Comparison of ENCODE assay signal across 8 cellular contexts in the genomic region with DNA sequence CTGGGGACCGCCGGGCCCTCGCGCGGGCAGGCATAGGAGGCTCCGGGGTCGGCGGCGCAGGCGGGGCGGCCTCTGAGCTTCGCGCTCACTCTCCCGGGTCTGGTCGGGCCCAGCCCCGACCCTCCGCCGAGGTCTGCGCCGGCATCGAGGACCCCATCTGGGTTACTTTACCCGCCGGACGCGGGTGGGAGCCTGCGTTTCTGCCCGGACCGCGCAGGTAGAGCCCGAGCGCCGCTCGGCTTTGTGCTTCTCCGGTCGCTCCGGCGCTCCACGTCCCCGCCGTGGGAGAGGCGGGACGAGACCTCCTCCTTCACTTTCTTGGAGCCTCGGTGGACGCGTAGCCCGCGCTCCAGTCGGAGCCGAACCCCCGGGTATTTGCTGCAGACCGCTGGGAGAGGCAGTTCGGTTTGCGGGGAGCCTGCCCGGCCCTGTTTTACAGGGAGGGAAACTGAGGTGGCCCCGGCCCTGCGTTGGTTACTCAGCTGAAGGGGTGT.
DNase-seq lines count a peak whose midpoint lies in the region; TF ChIP-seq lines count a peak whose summit lies in the region.

No MANE protein-coding gene starts in this region.

- H3K27me3 ChIP-seq in fibroblast of lung (ENCODE audit: control insufficient read depth, insufficient read depth, low read length) (no peaks in the 10 kb centered on the region), trophoblast cell (ENCODE audit: insufficient read depth, low read length) (peaks cover 51% of the 10 kb centered on the region)

- H4K20me1 ChIP-seq in fibroblast of lung (ENCODE audit: control insufficient read depth, extremely low read depth, insufficient read depth, low read length), result no peaks in the 10 kb centered on the region

- POLR2A ChIA-PET in HEK293T (lab: Yijun Ruan, JAX), result no interaction called here

- H2BK5ac ChIP-seq in trophoblast cell (ENCODE audit: low read depth, low read length, poor library complexity), result no peak overlapping the region

- H2AK5ac ChIP-seq in trophoblast cell (ENCODE audit: low read length), result no peak overlapping the region

- peak; percentile 46 for DNase-seq in EH (ENCODE audit: low read depth)
- DNase-seq in SK-N-MC (ENCODE audit: low read depth, low spot score), result no peak
- DNase-seq in fibroblast of lung (ENCODE audit: low read depth in 2 of 2), result no peak
- peak in 1 of 2 donors; percentile 13 for DNase-seq in trophoblast cell
- no peak for DNase-seq in HT-29 (ENCODE audit: low spot score)
- no peak for DNase-seq in KBM-7
- DNase-seq in HEK293T (ENCODE audit: extremely low spot score), result no peak
- DNase-seq in putamen (ENCODE audit: low spot score), result no peak

- no peaks in the 10 kb centered on the region for H3K36me3 ChIP-seq in SK-N-MC (ENCODE audit: insufficient read depth, low read length)
- H3K36me3 ChIP-seq in fibroblast of lung (ENCODE audit: control insufficient read depth, insufficient read depth, low read length), result no peaks in the 10 kb centered on the region
- no peaks in the 10 kb centered on the region for H3K36me3 ChIP-seq in trophoblast cell (ENCODE audit: control insufficient read depth in 1 of 2, insufficient read depth in 2 of 2, low read length in 2 of 2)

- no peak overlapping the region for H3K14ac ChIP-seq in trophoblast cell (ENCODE audit: low read length)

- H2BK120ac ChIP-seq in trophoblast cell (ENCODE audit: insufficient read depth, low read length, poor library complexity), result no peak overlapping the region

- no peak overlapping the region for H3K18ac ChIP-seq in trophoblast cell (ENCODE audit: low read length)

- H2AFZ ChIP-seq in fibroblast of lung (ENCODE audit: low read length), result no peak overlapping the region
- peak overlapping the region; percentile 27 for H2AFZ ChIP-seq in trophoblast cell (ENCODE audit: insufficient read depth, low read length, poor library complexity)

- H3K9ac ChIP-seq in SK-N-MC (ENCODE audit: insufficient read length) (no peak overlapping the region), fibroblast of lung (ENCODE audit: insufficient read depth, low read length) (peak overlapping the region; percentile 51), trophoblast cell (ENCODE audit: low read length) (no peak overlapping the region)

- in situ Hi-C loops in KBM-7 (cut with MboI; ENCODE audit: low pct_unique_long_range_greater_than_20kb, low sequenced_read_pairs), result no loop called here

- no peak overlapping the region for H3K27ac ChIP-seq in SK-N-MC
- H3K27ac ChIP-seq in fibroblast of lung (ENCODE audit: insufficient read depth, low read length), result peak overlapping the region; percentile 53
- H3K27ac ChIP-seq in trophoblast cell (ENCODE audit: low read depth, low read length), result no peak overlapping the region

- no CpG with 5 or more reads among the region's 56 CpGs for WGBS in trophoblast cell (ENCODE audit: extremely low coverage, insufficient coverage, insufficient read length)

- H3K4me2 ChIP-seq in fibroblast of lung (ENCODE audit: extremely low read depth, insufficient read depth, low read length) (peak overlapping the region; percentile 84), trophoblast cell (ENCODE audit: low read length) (peak overlapping the region; percentile 79)

- H4K12ac ChIP-seq in trophoblast cell (ENCODE audit: low read depth, low read length), result no peak overlapping the region

- H3K79me1 ChIP-seq in trophoblast cell (ENCODE audit: low read length), result no peaks in the 10 kb centered on the region

- peaks cover 64% of the 10 kb centered on the region for H3K79me2 ChIP-seq in fibroblast of lung (ENCODE audit: control insufficient read depth, insufficient read depth, low read length)
- H3K79me2 ChIP-seq in trophoblast cell (ENCODE audit: control insufficient read depth, insufficient read depth, low read length, poor library complexity), result no peaks in the 10 kb centered on the region

- H3K4ac ChIP-seq in trophoblast cell (ENCODE audit: low read depth, low read length), result no peak overlapping the region

- CTCF ChIA-PET in HEK293T (lab: Yijun Ruan, JAX), result no interaction called here

- H3K9me3 ChIP-seq in SK-N-MC (ENCODE audit: low read depth, low read length) (no peaks in the 10 kb centered on the region), fibroblast of lung (ENCODE audit: control insufficient read depth, insufficient read depth, low read depth, low read length) (no peaks in the 10 kb centered on the region), trophoblast cell (ENCODE audit: insufficient read depth, low read depth, low read length) (peaks cover 8% of the 10 kb centered on the region)

- H3K23ac ChIP-seq in trophoblast cell (ENCODE audit: low read length), result no peak overlapping the region

- TF ChIP-seq CTCF in fibroblast of lung (conservative IDR thresholded peaks at IDR 0.05 in 1 of 2, IDR thresholded peaks at IDR 0.05 in 1 of 2; ENCODE audit: low read depth in 1 of 2, low read length in 2 of 2), result no peak

- H3K4me3 ChIP-seq in SK-N-MC (peak overlapping the region; percentile 66), fibroblast of lung (replicated peaks in 1 of 4; ENCODE audit: control extremely low read depth in 1 of 4, insufficient read depth in 1 of 4, low read depth in 3 of 4, low read length in 4 of 4) (peak overlapping the region; percentile 60 to 77 (median 69)), trophoblast cell (ENCODE audit: low read depth, low read length) (peak overlapping the region; percentile 52)

- no peak overlapping the region for H4K8ac ChIP-seq in trophoblast cell (ENCODE audit: low read depth, low read length)

- peaks cover 21% of the 10 kb centered on the region for H3K4me1 ChIP-seq in fibroblast of lung (ENCODE audit: control insufficient read depth, extremely low read depth, insufficient read depth, low read length)
- peaks cover 0 to 4% of the 10 kb centered on the region in 2 experiments for H3K4me1 ChIP-seq in trophoblast cell (ENCODE audit: control insufficient read depth in 1 of 2, insufficient read depth in 2 of 2, low read length in 2 of 2)

- H2BK12ac ChIP-seq in trophoblast cell (ENCODE audit: low read length), result no peak overlapping the region

- no peak overlapping the region for H4K91ac ChIP-seq in trophoblast cell (ENCODE audit: low read depth, low read length)

TF ChIP-seq in HEK293T, 16 proteins besides CTCF, POLR2A, EP300 and RAD21:
- TF ChIP-seq ELF4 (IDR thresholded peaks at IDR 0.05) (no peak), CTBP1 (IDR thresholded peaks at IDR 0.05; ENCODE audit: borderline replicate concordance) (no peak), ARNT (IDR thresholded peaks at IDR 0.05) (no peak), SUZ12 (IDR thresholded peaks at IDR 0.05) (no peak), L3MBTL2 (conservative IDR thresholded peaks at IDR 0.05) (no peak), HDGF (IDR thresholded peaks at IDR 0.05; ENCODE audit: borderline replicate concordance) (no peak)
- TF ChIP-seq, protein P1, sequence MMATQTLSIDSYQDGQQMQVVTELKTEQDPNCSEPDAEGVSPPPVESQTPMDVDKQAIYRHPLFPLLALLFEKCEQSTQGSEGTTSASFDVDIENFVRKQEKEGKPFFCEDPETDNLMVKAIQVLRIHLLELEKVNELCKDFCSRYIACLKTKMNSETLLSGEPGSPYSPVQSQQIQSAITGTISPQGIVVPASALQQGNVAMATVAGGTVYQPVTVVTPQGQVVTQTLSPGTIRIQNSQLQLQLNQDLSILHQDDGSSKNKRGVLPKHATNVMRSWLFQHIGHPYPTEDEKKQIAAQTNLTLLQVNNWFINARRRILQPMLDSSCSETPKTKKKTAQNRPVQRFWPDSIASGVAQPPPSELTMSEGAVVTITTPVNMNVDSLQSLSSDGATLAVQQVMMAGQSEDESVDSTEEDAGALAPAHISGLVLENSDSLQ (IDR thresholded peaks at IDR 0.05), result no peak
